In genomic region chr3:122251428-122251827, GRCh38 we compare ENCODE assay signal across 15 cellular contexts.
"Had no signal": no experiment of that assay in that cellular context is flagged by ENCODE, and none has a peak within 500 bp of the region (broad histone marks: within the 10 kb centered on the region; RNA-seq: fewer than 3 reads in every experiment).

No MANE protein-coding gene starts in this region.

- H3K36me3 Mint-ChIP-seq: immature natural killer cell, type B pancreatic cell had no signal

- H3K9me3 Mint-ChIP-seq: activated naive CD4-positive, alpha-beta T cell treated with anti-CD3 and anti-CD28 coated beads for 36 hours; activated T-helper 2 cell treated with anti-CD3 and anti-CD28 coated beads, Interferon-gamma antibody, Interleukin-2, Interleukin-4, amounts not matched to agents 10 μg/mL and 5 μg/mL and 100 μg/mL, durations not matched to agents 14 hours and 24 hours and 36 hours; nephron progenitor cell; stimulated activated naive CD8-positive, alpha-beta T cell treated with anti-CD3 and anti-CD28 coated beads, Interleukin-15, amount 100 ng/mL, for 72 hours; T-helper 2 cell treated with Interferon-gamma antibody and Interleukin-4, amounts not matched to agents 5 μg/mL and 100 μg/mL, for 36 hours; type B pancreatic cell had no signal

- H3K27me3 Mint-ChIP-seq: stimulated activated naive CD8-positive, alpha-beta T cell treated with anti-CD3 and anti-CD28 coated beads, Interleukin-15, amount 100 ng/mL, for 72 hours had no signal

- H3K4me3 Mint-ChIP-seq: activated naive CD4-positive, alpha-beta T cell treated with anti-CD3 and anti-CD28 coated beads for 36 hours; immature natural killer cell; nephron progenitor cell; stimulated activated naive CD8-positive, alpha-beta T cell treated with anti-CD3 and anti-CD28 coated beads, Interleukin-15, amount 100 ng/mL, for 72 hours; T-helper 2 cell treated with Interferon-gamma antibody and Interleukin-4, amounts not matched to agents 5 μg/mL and 100 μg/mL, for 36 hours; type B pancreatic cell had no signal

- DNase-seq: activated CD4-positive, alpha-beta T cell treated with anti-CD3 and anti-CD28 coated beads, Interleukin-2, amount 50 U/mL, for 4 hours; activated naive CD4-positive, alpha-beta T cell treated with anti-CD3 and anti-CD28 coated beads for 36 hours; activated T-cell treated with anti-CD3 and anti-CD28 coated beads for 4 hours; cerebellar nuclear complex; effector memory CD4-positive, alpha-beta T cell; foreskin melanocyte; heart left ventricle; immature natural killer cell; nephron progenitor cell; right lobe of liver; stimulated activated naive CD8-positive, alpha-beta T cell treated with anti-CD3 and anti-CD28 coated beads, Interleukin-15, amount 100 ng/mL, for 72 hours had no signal

- H3K4me1 Mint-ChIP-seq: nephron progenitor cell had no signal

- ATAC-seq: activated CD4-positive, CD25-positive, alpha-beta regulatory T cell treated with anti-CD3 and anti-CD28 coated beads, Interleukin-2, amount 50 U/mL, for 24 hours; heart left ventricle; stimulated activated naive CD8-positive, alpha-beta T cell treated with anti-CD3 and anti-CD28 coated beads, Interleukin-15, amount 100 ng/mL, for 72 hours had no signal

- H3K27ac Mint-ChIP-seq: activated naive CD4-positive, alpha-beta T cell treated with anti-CD3 and anti-CD28 coated beads for 36 hours; activated T-helper 2 cell treated with anti-CD3 and anti-CD28 coated beads, Interferon-gamma antibody, Interleukin-2, Interleukin-4, amounts not matched to agents 10 μg/mL and 5 μg/mL and 100 μg/mL, durations not matched to agents 14 hours and 24 hours and 36 hours; immature natural killer cell; nephron progenitor cell; stimulated activated naive CD8-positive, alpha-beta T cell treated with anti-CD3 and anti-CD28 coated beads, Interleukin-15, amount 100 ng/mL, for 72 hours; T-helper 2 cell treated with Interferon-gamma antibody and Interleukin-4, amounts not matched to agents 5 μg/mL and 100 μg/mL, for 36 hours; type B pancreatic cell had no signal
